8 cellular contexts compared by ENCODE assay signal in genomic region chr4:86892639-86892965, GRCh38. TPM values are rescaled to one million over a fixed set of nuclear protein-coding genes. Genes with fewer than 3 reads are reported as not detected.
A peak's percentile ranks its signal among the peaks of the same experiment; 100 is the strongest.
DNase-seq lines count a peak whose midpoint lies in the region; ATAC-seq and TF ChIP-seq lines count a peak whose summit lies in the region.

No MANE protein-coding gene starts in this region.

- POLR2A ChIA-PET in MCF 10A (lab: Yijun Ruan, JAX): interaction anchor here (0.6 to 3.4 kb wide), 10 partner anchors 44 to 369 kb away, joined by 3 to 41 read pairs (median 4); partner anchors contain the start of gene PTPN13

- TF ChIP-seq CTCF in Calu3 (IDR thresholded peaks at IDR 0.05; ENCODE audit: unreplicated experiment) (no peak), HL-60 (IDR thresholded peaks at IDR 0.05; ENCODE audit: insufficient read depth, low read length) (no peak), MCF 10A (IDR thresholded peaks at IDR 0.05; ENCODE audit: unreplicated experiment) (no peak)

- no peaks in the 10 kb centered on the region for H3K4me1 Mint-ChIP-seq in Calu3 (ENCODE audit: low read depth, unreplicated experiment)
- peaks cover 17% of the 10 kb centered on the region for H3K4me1 Mint-ChIP-seq in MCF 10A (ENCODE audit: insufficient read depth, unreplicated experiment)

- no peaks in the 10 kb centered on the region for H3K9me3 Mint-ChIP-seq in Calu3 (ENCODE audit: low read depth, unreplicated experiment)
- H3K9me3 Mint-ChIP-seq in MCF 10A (ENCODE audit: unreplicated experiment): no peaks in the 10 kb centered on the region

- H3K4me3 ChIP-seq in HL-60 (replicated peaks; ENCODE audit: insufficient read depth, low read length): peak overlapping the region; percentile 85

- CTCF ChIA-PET in Calu3 (lab: Charles Lee): interaction anchor here (0.5 to 1.0 kb wide), 4 partner anchors 76 to 1411 kb away, joined by 3 read pairs; no protein-coding TSS in a partner anchor
- CTCF ChIA-PET in MCF 10A (lab: Yijun Ruan, JAX): interaction anchor here (1.6 to 5.3 kb wide), 3 partner anchors 63 to 394 kb away, joined by 4 to 46 read pairs (median 11); no protein-coding TSS in a partner anchor

- H3K27ac Mint-ChIP-seq in Calu3 (ENCODE audit: unreplicated experiment): peak overlapping the region; percentile 58
- peak overlapping the region; percentile 46 for H3K27ac Mint-ChIP-seq in MCF 10A (ENCODE audit: low read depth, unreplicated experiment)

- BruUV-seq in Calu3 (replicated peaks; lab: Mats Ljungman, UMichigan) (no TSS peak), MCF 10A (replicated peaks; lab: Mats Ljungman, UMichigan) (no TSS peak)

- no peaks in the 10 kb centered on the region for H3K27me3 Mint-ChIP-seq in Calu3 (ENCODE audit: unreplicated experiment)
- H3K27me3 Mint-ChIP-seq in MCF 10A (ENCODE audit: insufficient read depth, unreplicated experiment): no peaks in the 10 kb centered on the region

- H3K4me3 Mint-ChIP-seq in Calu3 (ENCODE audit: low read depth, unreplicated experiment): peak overlapping the region; percentile 70
- H3K4me3 Mint-ChIP-seq in MCF 10A (ENCODE audit: unreplicated experiment): peak overlapping the region; percentile 82

- H3K36me3 Mint-ChIP-seq in Calu3 (ENCODE audit: insufficient read depth, unreplicated experiment): peaks cover 15% of the 10 kb centered on the region
- no peaks in the 10 kb centered on the region for H3K36me3 Mint-ChIP-seq in MCF 10A (ENCODE audit: insufficient read depth, unreplicated experiment)

- DNase-seq in Calu3: no peak
- no peak for DNase-seq in HL-60 (ENCODE audit: low read depth in 1 of 2, low spot score in 1 of 2)
- no peak for DNase-seq in MCF 10A (ENCODE audit: unreplicated experiment)
- DNase-seq in middle frontal gyrus (ENCODE audit: extremely low spot score, low spot score): peak; percentile 8
- DNase-seq in activated effector memory CD4-positive, alpha-beta T cell treated with anti-CD3 and anti-CD28 coated beads, Interleukin-2, amount 50 U/mL, for 16 hours: no peak
- no peak for DNase-seq in NCI-H524 treated with DMSO at 0.1 percent for 48 hours (lab: John Stamatoyannopoulos, UW)
- no peak for DNase-seq in NCI-H69 (lab: John Stamatoyannopoulos, UW)

- ATAC-seq in HG03521 (IDR thresholded peaks at IDR 0.05; ENCODE audit: unreplicated experiment): no peak

- intact Hi-C loops in Calu3 (cut with micrococcal nuclease; ENCODE audit: unreplicated experiment): loop anchor here (10.0 kb wide), 2 partner anchors 58 to 128 kb away; no protein-coding TSS in a partner anchor
- intact Hi-C loops in MCF 10A (cut with micrococcal nuclease): loop anchor here (10.0 kb wide), 1 partner anchor 88 kb away; no protein-coding TSS in a partner anchor

- no peak overlapping the region for H3K27ac ChIP-seq in HL-60 (replicated peaks)

- no peaks in the 10 kb centered on the region for H3K27me3 ChIP-seq in HL-60 (ENCODE audit: insufficient read depth, poor library complexity, severe bottlenecking)

RNA-seq across cellular contexts. Expression of gene C4orf36, which starts 0.4 kb away (rescaled TPM):
- total RNA-seq in Calu3 (2022) (1.7 and 1.9 TPM in 2 replicates), MCF 10A (2022) (2.9 and 3.5 TPM in 2 replicates)

RNA-seq across cellular contexts. Expression of gene AFF1, which starts 42.2 kb away (rescaled TPM):
- total RNA-seq in Calu3 (2022) (37.7 and 40.2 TPM in 2 replicates), MCF 10A (2022) (56.2 and 61.9 TPM in 2 replicates)

RNA-seq across cellular contexts. Expression of gene SLC10A6, which starts 43.4 kb away (rescaled TPM):
- total RNA-seq in Calu3 (2022): not detected in 2 replicates
- total RNA-seq in MCF 10A (2022): not detected in 2 replicates
